18 cellular contexts compared by ENCODE assay signal in the genomic region with DNA sequence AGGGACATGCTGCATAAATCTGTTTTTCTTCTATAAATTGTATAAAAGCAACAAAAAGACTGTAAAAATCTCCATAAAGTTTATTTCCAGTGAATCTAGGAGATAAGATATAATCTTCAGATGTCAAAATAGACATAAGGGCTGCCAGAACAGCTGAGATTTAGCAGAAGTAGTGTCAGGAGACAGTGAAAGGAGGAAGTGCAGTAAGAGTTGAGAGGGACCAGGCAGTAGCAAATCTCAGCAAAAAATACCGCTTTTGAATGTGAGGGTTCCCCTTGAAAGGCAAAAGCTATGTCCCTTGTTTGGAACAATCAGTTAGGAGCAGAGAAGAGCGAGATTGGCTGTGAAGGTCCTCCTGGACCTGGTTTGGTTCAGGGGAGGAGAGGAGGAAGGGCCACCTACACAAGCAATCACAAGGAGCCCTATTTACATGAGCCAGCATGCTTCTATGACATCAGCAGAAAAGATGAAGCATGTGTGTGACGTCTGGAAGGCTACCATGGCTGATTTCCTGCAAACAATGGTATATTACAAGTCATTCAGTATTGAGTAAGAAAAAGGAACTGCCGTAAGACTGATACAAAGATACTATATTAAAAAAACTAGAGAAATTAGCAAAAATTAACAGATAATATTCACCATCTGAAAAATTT.
DNase-seq lines count a peak whose midpoint lies in the region; FAIRE-seq and TF ChIP-seq lines count a peak whose summit lies in the region.
"Had no signal": no experiment of that assay in that cellular context is flagged by ENCODE, and none has a peak within 500 bp of the region (broad histone marks: within the 10 kb centered on the region; RNA-seq: fewer than 3 reads in every experiment).

No MANE protein-coding gene starts in this region.

- in situ Hi-C loops in KBM-7 (cut with MboI; ENCODE audit: low pct_unique_long_range_greater_than_20kb, low sequenced_read_pairs), result no loop called here

- DNase-seq in Ammon's horn (ENCODE audit: low spot score) (peak; percentile 42), KBM-7 (peak; percentile 32), choroid plexus epithelial cell (ENCODE audit: low read depth) (peak; percentile 5), medulla oblongata (ENCODE audit: extremely low spot score) (peak; percentile 68), NCI-H82 treated with DMSO at 0.1 percent for 48 hours (lab: John Stamatoyannopoulos, UW; ENCODE audit: unreplicated experiment) (no peak), NCI-H187 (lab: John Stamatoyannopoulos, UW) (no peak), NCI-H510A treated with DMSO at 0.1 percent for 48 hours (lab: John Stamatoyannopoulos, UW) (no peak), HTR-8/SVneo (ENCODE audit: insufficient read length, low spot score) (no peak)
- DNase-seq: activated CD8-positive, alpha-beta memory T cell treated with anti-CD3 and anti-CD28 coated beads, Interleukin-2, amount 50 U/mL, for 48 hours; activated naive CD4-positive, alpha-beta T cell treated with Interleukin-2 at 50 U/mL for 16 hours; DMS153; effector CD4-positive, alpha-beta T cell; NCI-H1694 treated with DMSO at 0.1 percent for 48 hours; NCI-H526; Peyer's patch; retina; stimulated activated CD4-positive, alpha-beta T cell treated with anti-CD3 and anti-CD28 coated beads, Interleukin-1b, Interleukin-23, amount 100 ng/mL, for 48 hours had no signal

- FAIRE-seq in HTR-8/SVneo (lab: Jason Lieb, UNC), result no peak

- no peak overlapping the region for H3K4me3 ChIP-seq in choroid plexus epithelial cell (ENCODE audit: low read depth, low read length)
- H3K4me3 ChIP-seq: Peyer's patch, suprapubic skin had no signal

- TF ChIP-seq CTCF in choroid plexus epithelial cell (conservative IDR thresholded peaks at IDR 0.05; ENCODE audit: low read depth, low read length), result no peak

Comparison
In these comparisons a context has a peak if more than half of its experiments do, and no peak if none do; other contexts are left out.
1. DNase-seq: peak in Ammon's horn (single experiment), KBM-7 (single experiment), choroid plexus epithelial cell (single experiment) and medulla oblongata (single experiment); none in NCI-H82 treated with DMSO at 0.1 percent for 48 hours (single experiment), NCI-H187 (0 of 2), NCI-H510A treated with DMSO at 0.1 percent for 48 hours (single experiment) and HTR-8/SVneo (single experiment).